In the genomic region with DNA sequence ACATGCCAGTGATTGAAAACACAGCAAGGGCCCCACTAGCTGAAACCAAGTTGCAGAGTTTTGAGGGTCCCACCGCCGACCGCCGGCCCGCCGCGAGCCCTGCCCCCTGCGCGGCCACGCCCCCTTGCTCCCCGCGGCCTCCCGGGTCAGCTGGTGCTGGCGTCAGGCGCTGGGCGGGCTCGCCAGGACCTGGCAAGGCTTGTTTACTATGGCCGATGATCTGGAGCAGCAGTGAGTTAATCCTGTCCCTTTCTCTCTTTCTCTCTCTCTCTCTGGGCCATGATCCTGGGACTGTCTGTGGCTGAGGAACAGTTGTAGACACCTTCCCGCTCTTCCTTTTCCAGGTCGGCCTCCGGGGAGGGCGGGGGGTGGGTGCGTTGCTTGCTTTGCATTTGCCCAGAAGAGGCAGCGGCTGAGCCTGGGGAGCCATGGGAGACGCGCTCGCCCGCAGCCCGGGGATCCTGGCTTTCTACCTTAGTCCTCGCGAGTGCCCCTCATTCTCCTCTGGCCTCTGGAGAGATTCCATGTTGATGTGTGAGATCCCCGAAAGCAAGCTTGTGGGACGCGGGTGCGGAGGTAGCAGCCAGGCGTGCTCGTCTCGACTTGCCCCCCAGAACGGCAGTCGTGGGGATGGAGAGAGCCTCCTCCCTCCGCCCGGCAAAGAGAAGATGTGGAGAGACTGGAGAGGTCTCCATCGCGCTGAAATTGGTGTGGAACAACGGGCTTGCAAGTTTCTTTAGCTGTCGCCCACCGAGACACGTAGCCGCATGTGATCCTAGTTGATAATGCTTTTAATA, we compare ENCODE assay signal across 1 cellular context.
A peak's percentile ranks its signal among the peaks of the same experiment; 100 is the strongest.
TF ChIP-seq lines count a peak whose summit lies in the region.

Gene ABHD4 (plus strand): TSS at position 202 of the 797 bp plus-strand sequence. CDS start 7 bp downstream, at position 209.

TF ChIP-seq in K562, 482 proteins besides CTCF, POLR2A, EP300 and RAD21 (continued from another document and continues in another):
- TF ChIP-seq, protein P1, sequence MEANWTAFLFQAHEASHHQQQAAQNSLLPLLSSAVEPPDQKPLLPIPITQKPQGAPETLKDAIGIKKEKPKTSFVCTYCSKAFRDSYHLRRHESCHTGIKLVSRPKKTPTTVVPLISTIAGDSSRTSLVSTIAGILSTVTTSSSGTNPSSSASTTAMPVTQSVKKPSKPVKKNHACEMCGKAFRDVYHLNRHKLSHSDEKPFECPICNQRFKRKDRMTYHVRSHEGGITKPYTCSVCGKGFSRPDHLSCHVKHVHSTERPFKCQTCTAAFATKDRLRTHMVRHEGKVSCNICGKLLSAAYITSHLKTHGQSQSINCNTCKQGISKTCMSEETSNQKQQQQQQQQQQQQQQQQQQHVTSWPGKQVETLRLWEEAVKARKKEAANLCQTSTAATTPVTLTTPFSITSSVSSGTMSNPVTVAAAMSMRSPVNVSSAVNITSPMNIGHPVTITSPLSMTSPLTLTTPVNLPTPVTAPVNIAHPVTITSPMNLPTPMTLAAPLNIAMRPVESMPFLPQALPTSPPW (CRISPR knock-in tag; IDR thresholded peaks at IDR 0.05) = peak; percentile 51; the same call in 1 of the 2 replicates
- TF ChIP-seq SMARCA4 (IDR thresholded peaks at IDR 0.05) = no peak
- no peak for TF ChIP-seq ZNF41 (CRISPR knock-in tag; conservative IDR thresholded peaks at IDR 0.05)
- no peak for TF ChIP-seq ZKSCAN3 (CRISPR knock-in tag; IDR thresholded peaks at IDR 0.05)
- no peak for TF ChIP-seq TOE1 (IDR thresholded peaks at IDR 0.05; ENCODE audit: borderline replicate concordance)
- no peak for TF ChIP-seq TOE1 (CRISPR knock-in tag; IDR thresholded peaks at IDR 0.05; ENCODE audit: borderline replicate concordance, low read depth)
- TF ChIP-seq, protein P2, sequence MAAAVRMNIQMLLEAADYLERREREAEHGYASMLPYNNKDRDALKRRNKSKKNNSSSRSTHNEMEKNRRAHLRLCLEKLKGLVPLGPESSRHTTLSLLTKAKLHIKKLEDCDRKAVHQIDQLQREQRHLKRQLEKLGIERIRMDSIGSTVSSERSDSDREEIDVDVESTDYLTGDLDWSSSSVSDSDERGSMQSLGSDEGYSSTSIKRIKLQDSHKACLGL (CRISPR knock-in tag; IDR thresholded peaks at IDR 0.05; ENCODE audit: borderline replicate concordance, poor library complexity, severe bottlenecking) = no peak
- TF ChIP-seq CCAR2 (IDR thresholded peaks at IDR 0.05; ENCODE audit: low read depth, low read length) = no peak
- peak; percentile 53; the same call in 1 of the 2 replicates for TF ChIP-seq NFRKB (IDR thresholded peaks at IDR 0.05; ENCODE audit: low read depth)
- no peak for TF ChIP-seq MAZ (CRISPR knock-in tag; conservative IDR thresholded peaks at IDR 0.05 in 1 of 2, IDR thresholded peaks at IDR 0.05 in 1 of 2)
- 0 out of 2 replicates have a peak, but pooled peaks have one; percentile 17 for TF ChIP-seq MTA3 (IDR thresholded peaks at IDR 0.05; ENCODE audit: borderline replicate concordance)
- TF ChIP-seq CXXC5 (CRISPR knock-in tag; IDR thresholded peaks at IDR 0.05) = peak; percentile 55; the same call in 1 of the 2 replicates
- TF ChIP-seq SMAD3 (CRISPR knock-in tag; conservative IDR thresholded peaks at IDR 0.05) = no peak
- TF ChIP-seq ZNF354B (CRISPR knock-in tag; IDR thresholded peaks at IDR 0.05) = no peak
- no peak for TF ChIP-seq ZNF561 (CRISPR knock-in tag; conservative IDR thresholded peaks at IDR 0.05)
- TF ChIP-seq ZNF507 (tag; conservative IDR thresholded peaks at IDR 0.05) = no peak
- TF ChIP-seq MNT (conservative IDR thresholded peaks at IDR 0.05) = peak; percentile 47 to 65; a peak in 2 of 4 replicates
- no peak for TF ChIP-seq ZNF384 (IDR thresholded peaks at IDR 0.05; ENCODE audit: low read depth, low read length)
- TF ChIP-seq HDAC2 (IDR thresholded peaks at IDR 0.05) = no peak
- TF ChIP-seq RBM25 (IDR thresholded peaks at IDR 0.05; ENCODE audit: low read depth, low read length, severe bottlenecking) = no peak
- TF ChIP-seq ZBTB7A (IDR thresholded peaks at IDR 0.05; ENCODE audit: borderline replicate concordance, control insufficient read depth, low read depth, low read length) = peak; percentile 54; the same call in 1 of the 2 replicates
- TF ChIP-seq ARNT (IDR thresholded peaks at IDR 0.05) = no peak
- no peak for TF ChIP-seq SRSF7 (optimal IDR thresholded peaks at IDR 0.05; ENCODE audit: low read depth, low read length)
- no peak for TF ChIP-seq CSDE1 (IDR thresholded peaks at IDR 0.05)
- no peak for TF ChIP-seq NFXL1 (CRISPR knock-in tag; IDR thresholded peaks at IDR 0.05)
- peak in 1 of 2 experiments; percentile 74; a peak in 1 of 4 replicates for TF ChIP-seq SIN3A (IDR thresholded peaks at IDR 0.05; ENCODE audit: borderline replicate concordance in 2 of 2, control insufficient read depth in 1 of 2, low read depth in 2 of 2, low read length in 2 of 2)
- no peak for TF ChIP-seq CGGBP1 (CRISPR knock-in tag; IDR thresholded peaks at IDR 0.05)
- no peak for TF ChIP-seq TBL1XR1 (IDR thresholded peaks at IDR 0.05; ENCODE audit: low read length in 2 of 2)
- TF ChIP-seq MIER1 (IDR thresholded peaks at IDR 0.05; ENCODE audit: low read depth) = no peak
- TF ChIP-seq, protein P3, sequence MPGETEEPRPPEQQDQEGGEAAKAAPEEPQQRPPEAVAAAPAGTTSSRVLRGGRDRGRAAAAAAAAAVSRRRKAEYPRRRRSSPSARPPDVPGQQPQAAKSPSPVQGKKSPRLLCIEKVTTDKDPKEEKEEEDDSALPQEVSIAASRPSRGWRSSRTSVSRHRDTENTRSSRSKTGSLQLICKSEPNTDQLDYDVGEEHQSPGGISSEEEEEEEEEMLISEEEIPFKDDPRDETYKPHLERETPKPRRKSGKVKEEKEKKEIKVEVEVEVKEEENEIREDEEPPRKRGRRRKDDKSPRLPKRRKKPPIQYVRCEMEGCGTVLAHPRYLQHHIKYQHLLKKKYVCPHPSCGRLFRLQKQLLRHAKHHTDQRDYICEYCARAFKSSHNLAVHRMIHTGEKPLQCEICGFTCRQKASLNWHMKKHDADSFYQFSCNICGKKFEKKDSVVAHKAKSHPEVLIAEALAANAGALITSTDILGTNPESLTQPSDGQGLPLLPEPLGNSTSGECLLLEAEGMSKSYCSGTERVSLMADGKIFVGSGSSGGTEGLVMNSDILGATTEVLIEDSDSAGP (CRISPR knock-in tag; IDR thresholded peaks at IDR 0.05) = no peak
- TF ChIP-seq TGIF2 (CRISPR knock-in tag; IDR thresholded peaks at IDR 0.05) = no peak
- TF ChIP-seq CHD7 (IDR thresholded peaks at IDR 0.05; ENCODE audit: low read depth, low read length) = no peak
- TF ChIP-seq ELK1 (CRISPR knock-in tag; IDR thresholded peaks at IDR 0.05) = no peak
- no peak for TF ChIP-seq SNIP1 (IDR thresholded peaks at IDR 0.05; ENCODE audit: low read depth)
- no peak for TF ChIP-seq ZNF347 (CRISPR knock-in tag; IDR thresholded peaks at IDR 0.05; ENCODE audit: low read depth)
- TF ChIP-seq TAF1 (IDR thresholded peaks at IDR 0.05; ENCODE audit: control insufficient read depth, extremely low read depth, insufficient read depth, low read length, severe bottlenecking) = peak; percentile 73
- TF ChIP-seq ZNF263 (CRISPR knock-in tag; IDR thresholded peaks at IDR 0.05; ENCODE audit: borderline replicate concordance) = 0 out of 2 replicates have a peak, but pooled peaks have one; percentile 9
- TF ChIP-seq OTX1 (CRISPR knock-in tag; IDR thresholded peaks at IDR 0.05) = no peak
- TF ChIP-seq SLC30A9 (CRISPR knock-in tag; IDR thresholded peaks at IDR 0.05) = no peak
- peak; percentile 49 for TF ChIP-seq TAF9B (IDR thresholded peaks at IDR 0.05; ENCODE audit: partially characterized antibody)
- no peak for TF ChIP-seq PHF21A (IDR thresholded peaks at IDR 0.05; ENCODE audit: borderline replicate concordance, low read depth)
- TF ChIP-seq MCM5 (IDR thresholded peaks at IDR 0.05; ENCODE audit: low read depth) = no peak
- no peak for TF ChIP-seq ZNF77 (CRISPR knock-in tag; IDR thresholded peaks at IDR 0.05)
